Comparison of ENCODE assay signal across 1 cellular context in the genomic region with DNA sequence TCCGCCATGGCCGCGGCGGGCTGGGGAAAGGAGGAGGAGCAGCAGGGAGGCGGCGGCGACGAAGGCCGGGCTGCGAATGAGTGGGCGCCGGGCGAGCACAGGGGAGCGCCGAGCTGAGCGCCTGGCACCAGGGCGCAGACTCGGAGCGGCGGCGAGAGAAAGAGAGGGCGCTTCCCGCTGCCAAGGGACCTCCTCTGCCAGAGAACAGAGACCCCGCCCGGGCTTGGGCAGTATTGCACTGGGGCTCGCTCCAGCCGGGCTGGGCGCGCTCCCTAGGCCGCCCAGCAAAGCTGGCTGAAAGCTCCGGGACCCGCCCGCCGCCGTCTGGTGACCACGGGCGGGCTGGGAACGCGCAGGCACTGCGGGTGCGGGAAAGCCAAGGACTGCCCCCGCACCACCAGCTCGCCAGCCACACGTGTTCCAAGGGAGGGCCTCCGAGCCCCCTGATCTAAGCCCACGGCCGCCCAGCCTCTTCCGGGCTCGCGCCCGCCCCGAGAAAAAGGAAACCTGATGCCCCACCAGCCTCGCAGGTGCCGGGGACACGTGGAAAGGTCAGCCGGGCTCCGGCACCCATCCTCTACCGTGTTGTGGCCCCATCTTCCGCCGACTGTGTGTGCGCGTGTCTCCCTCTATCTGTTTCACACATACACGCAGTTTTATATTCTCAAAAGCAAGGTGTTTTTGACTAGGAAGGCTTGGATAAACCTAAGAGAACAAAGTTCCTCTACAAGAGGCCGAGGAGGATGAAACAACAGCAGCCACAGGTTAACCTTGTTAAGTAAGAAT.
A peak's percentile ranks its signal among the peaks of the same experiment; 100 is the strongest.
TF ChIP-seq lines count a peak whose summit lies in the region.

A gene (minus strand): TSS at position 140 of the 786 bp plus-strand sequence. CDS start 132 bp downstream, at position 8.

TF ChIP-seq in HepG2, 621 proteins besides CTCF, POLR2A, EP300 and RAD21 (continued from another document and continues in another):
- TF ChIP-seq IRF2 (CRISPR knock-in tag; IDR thresholded peaks at IDR 0.05) = peak; percentile 71; the same call in 1 of the 2 replicates
- TF ChIP-seq NFIB (CRISPR knock-in tag; IDR thresholded peaks at IDR 0.05; ENCODE audit: borderline replicate concordance) = no peak
- peak; percentile 85 for TF ChIP-seq RXRA (CRISPR knock-in tag; IDR thresholded peaks at IDR 0.05)
- TF ChIP-seq TRIM24 (CRISPR knock-in tag; IDR thresholded peaks at IDR 0.05) = no peak
- no peak for TF ChIP-seq TGIF2 (CRISPR knock-in tag; IDR thresholded peaks at IDR 0.05)
- peak; percentile 68; the same call in 1 of the 2 replicates for TF ChIP-seq ZBTB1 (CRISPR knock-in tag; IDR thresholded peaks at IDR 0.05; ENCODE audit: borderline replicate concordance)
- TF ChIP-seq ZNF446 (CRISPR knock-in tag; IDR thresholded peaks at IDR 0.05) = no peak
- peak in 1 of 2 experiments; percentile 91; a peak in 2 of 4 replicates for TF ChIP-seq KLF16 (CRISPR knock-in tag; IDR thresholded peaks at IDR 0.05)
- TF ChIP-seq ZSCAN25 (CRISPR knock-in tag; IDR thresholded peaks at IDR 0.05) = no peak; the same call in 1 of the 2 replicates
- peak; percentile 47; the same call in 1 of the 2 replicates for TF ChIP-seq BCL6 (CRISPR knock-in tag; IDR thresholded peaks at IDR 0.05)
- no peak for TF ChIP-seq NFE2 (CRISPR knock-in tag; IDR thresholded peaks at IDR 0.05)
- TF ChIP-seq ETV6 (CRISPR knock-in tag; conservative IDR thresholded peaks at IDR 0.05) = no peak
- TF ChIP-seq, protein P1, sequence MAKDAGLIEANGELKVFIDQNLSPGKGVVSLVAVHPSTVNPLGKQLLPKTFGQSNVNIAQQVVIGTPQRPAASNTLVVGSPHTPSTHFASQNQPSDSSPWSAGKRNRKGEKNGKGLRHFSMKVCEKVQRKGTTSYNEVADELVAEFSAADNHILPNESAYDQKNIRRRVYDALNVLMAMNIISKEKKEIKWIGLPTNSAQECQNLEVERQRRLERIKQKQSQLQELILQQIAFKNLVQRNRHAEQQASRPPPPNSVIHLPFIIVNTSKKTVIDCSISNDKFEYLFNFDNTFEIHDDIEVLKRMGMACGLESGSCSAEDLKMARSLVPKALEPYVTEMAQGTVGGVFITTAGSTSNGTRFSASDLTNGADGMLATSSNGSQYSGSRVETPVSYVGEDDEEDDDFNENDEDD (CRISPR knock-in tag; IDR thresholded peaks at IDR 0.05; ENCODE audit: borderline replicate concordance) = peak; percentile 78; the same call in 1 of the 2 replicates
- TF ChIP-seq ZNF879 (CRISPR knock-in tag; IDR thresholded peaks at IDR 0.05) = 0 out of 2 replicates have a peak, but pooled peaks have one; percentile 51
- TF ChIP-seq ZFP1 (CRISPR knock-in tag; IDR thresholded peaks at IDR 0.05) = peak; percentile 86
- peak; percentile 14; the same call in 1 of the 2 replicates for TF ChIP-seq ZNF12 (CRISPR knock-in tag; IDR thresholded peaks at IDR 0.05)
- peak; percentile 86; the same call in 1 of the 2 replicates for TF ChIP-seq ZMAT3 (CRISPR knock-in tag; conservative IDR thresholded peaks at IDR 0.05)
- peak; percentile 84 for TF ChIP-seq KMT2A (CRISPR knock-in tag; IDR thresholded peaks at IDR 0.05)
- TF ChIP-seq ZSCAN29 (CRISPR knock-in tag; conservative IDR thresholded peaks at IDR 0.05) = peak; percentile 48; the same call in 1 of the 2 replicates
- TF ChIP-seq RFX3 (CRISPR knock-in tag; IDR thresholded peaks at IDR 0.05) = no peak
- TF ChIP-seq, protein P2, sequence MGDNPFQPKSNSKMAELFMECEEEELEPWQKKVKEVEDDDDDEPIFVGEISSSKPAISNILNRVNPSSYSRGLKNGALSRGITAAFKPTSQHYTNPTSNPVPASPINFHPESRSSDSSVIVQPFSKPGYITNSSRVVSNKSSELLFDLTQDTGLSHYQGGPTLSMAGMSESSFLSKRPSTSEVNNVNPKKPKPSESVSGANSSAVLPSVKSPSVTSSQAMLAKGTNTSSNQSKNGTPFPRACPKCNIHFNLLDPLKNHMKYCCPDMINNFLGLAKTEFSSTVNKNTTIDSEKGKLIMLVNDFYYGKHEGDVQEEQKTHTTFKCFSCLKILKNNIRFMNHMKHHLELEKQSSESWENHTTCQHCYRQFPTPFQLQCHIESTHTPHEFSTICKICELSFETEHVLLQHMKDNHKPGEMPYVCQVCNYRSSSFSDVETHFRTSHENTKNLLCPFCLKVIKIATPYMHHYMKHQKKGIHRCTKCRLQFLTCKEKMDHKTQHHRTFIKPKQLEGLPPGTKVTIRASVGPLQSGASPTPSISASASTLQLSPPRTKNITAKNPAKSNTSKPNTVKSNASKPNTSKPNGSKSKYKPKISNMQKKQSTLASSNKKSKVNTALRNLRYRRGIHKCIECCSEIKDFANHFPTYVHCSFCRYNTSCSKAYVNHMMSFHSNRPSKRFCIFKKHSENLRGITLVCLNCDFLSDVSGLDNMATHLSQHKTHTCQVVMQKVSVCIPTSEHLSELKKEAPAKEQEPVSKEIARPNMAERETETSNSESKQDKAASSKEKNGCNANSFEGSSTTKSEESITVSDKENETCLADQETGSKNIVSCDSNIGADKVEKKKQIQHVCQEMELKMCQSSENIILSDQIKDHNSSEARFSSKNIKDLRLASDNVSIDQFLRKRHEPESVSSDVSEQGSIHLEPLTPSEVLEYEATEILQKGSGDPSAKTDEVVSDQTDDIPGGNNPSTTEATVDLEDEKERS (CRISPR knock-in tag; IDR thresholded peaks at IDR 0.05) = peak; percentile 93
- TF ChIP-seq PCBP2 (optimal IDR thresholded peaks at IDR 0.05; ENCODE audit: low read depth, low read length, poor library complexity, severe bottlenecking) = no peak
- peak; percentile 70; the same call in 1 of the 2 replicates for TF ChIP-seq MEIS1 (CRISPR knock-in tag; IDR thresholded peaks at IDR 0.05; ENCODE audit: borderline replicate concordance)
- TF ChIP-seq SNAPC2 (CRISPR knock-in tag; IDR thresholded peaks at IDR 0.05) = peak; percentile 69; the same call in 1 of the 2 replicates
- TF ChIP-seq, protein P3, sequence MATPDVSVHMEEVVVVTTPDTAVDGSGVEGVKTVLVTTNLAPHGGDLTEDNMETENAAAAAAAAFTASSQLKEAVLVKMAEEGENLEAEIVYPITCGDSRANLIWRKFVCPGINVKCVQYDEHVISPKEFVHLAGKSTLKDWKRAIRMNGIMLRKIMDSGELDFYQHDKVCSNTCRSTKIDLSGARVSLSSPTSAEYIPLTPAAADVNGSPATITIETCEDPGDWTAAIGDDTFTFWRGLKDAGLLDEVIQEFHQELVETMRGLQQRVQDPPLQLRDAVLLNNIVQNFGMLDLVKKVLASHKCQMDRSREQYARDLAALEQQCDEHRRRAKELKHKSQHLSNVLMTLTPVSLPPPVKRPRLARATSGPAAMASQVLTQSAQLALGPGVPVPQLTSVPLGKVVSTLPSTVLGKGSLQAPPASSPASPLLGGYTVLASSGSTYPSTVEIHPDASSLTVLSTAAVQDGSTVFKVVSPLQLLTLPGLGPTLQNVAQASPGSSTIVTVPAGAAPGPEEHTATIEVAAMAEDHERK (CRISPR knock-in tag; IDR thresholded peaks at IDR 0.05; ENCODE audit: low read depth) = no peak
- peak; percentile 56; the same call in 1 of the 2 replicates for TF ChIP-seq SIN3A (IDR thresholded peaks at IDR 0.05; ENCODE audit: borderline replicate concordance, low read depth, low read length)
- no peak for TF ChIP-seq ZBTB3 (CRISPR knock-in tag; IDR thresholded peaks at IDR 0.05; ENCODE audit: borderline replicate concordance, low read depth)
- peak; percentile 84 for TF ChIP-seq RBM39 (IDR thresholded peaks at IDR 0.05; ENCODE audit: low read depth, low read length, poor library complexity, severe bottlenecking)
- TF ChIP-seq HNRNPL (IDR thresholded peaks at IDR 0.05; ENCODE audit: low read depth, low read length) = peak; percentile 93
- TF ChIP-seq, protein P4, sequence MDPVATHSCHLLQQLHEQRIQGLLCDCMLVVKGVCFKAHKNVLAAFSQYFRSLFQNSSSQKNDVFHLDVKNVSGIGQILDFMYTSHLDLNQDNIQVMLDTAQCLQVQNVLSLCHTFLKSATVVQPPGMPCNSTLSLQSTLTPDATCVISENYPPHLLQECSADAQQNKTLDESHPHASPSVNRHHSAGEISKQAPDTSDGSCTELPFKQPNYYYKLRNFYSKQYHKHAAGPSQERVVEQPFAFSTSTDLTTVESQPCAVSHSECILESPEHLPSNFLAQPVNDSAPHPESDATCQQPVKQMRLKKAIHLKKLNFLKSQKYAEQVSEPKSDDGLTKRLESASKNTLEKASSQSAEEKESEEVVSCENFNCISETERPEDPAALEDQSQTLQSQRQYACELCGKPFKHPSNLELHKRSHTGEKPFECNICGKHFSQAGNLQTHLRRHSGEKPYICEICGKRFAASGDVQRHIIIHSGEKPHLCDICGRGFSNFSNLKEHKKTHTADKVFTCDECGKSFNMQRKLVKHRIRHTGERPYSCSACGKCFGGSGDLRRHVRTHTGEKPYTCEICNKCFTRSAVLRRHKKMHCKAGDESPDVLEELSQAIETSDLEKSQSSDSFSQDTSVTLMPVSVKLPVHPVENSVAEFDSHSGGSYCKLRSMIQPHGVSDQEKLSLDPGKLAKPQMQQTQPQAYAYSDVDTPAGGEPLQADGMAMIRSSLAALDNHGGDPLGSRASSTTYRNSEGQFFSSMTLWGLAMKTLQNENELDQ (CRISPR knock-in tag; IDR thresholded peaks at IDR 0.05; ENCODE audit: borderline replicate concordance) = no peak
- TF ChIP-seq PITX1 (CRISPR knock-in tag; IDR thresholded peaks at IDR 0.05) = peak; percentile 84
- no peak for TF ChIP-seq SRSF4 (IDR thresholded peaks at IDR 0.05; ENCODE audit: low read depth, low read length, poor library complexity, severe bottlenecking)
- no peak for TF ChIP-seq POLR2AphosphoS2 (IDR thresholded peaks at IDR 0.05; ENCODE audit: low read depth, low read length)
- TF ChIP-seq ZNF225 (CRISPR knock-in tag; IDR thresholded peaks at IDR 0.05) = no peak; the same call in 1 of the 2 replicates
- TF ChIP-seq, protein P5, sequence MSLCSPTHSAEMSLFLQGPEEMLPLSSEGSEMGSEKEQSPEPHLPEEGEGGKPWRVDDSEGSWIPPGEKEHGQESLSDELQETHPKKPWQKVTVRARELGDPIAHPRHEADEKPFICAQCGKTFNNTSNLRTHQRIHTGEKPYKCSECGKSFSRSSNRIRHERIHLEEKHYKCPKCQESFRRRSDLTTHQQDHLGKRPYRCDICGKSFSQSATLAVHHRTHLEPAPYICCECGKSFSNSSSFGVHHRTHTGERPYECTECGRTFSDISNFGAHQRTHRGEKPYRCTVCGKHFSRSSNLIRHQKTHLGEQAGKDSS (CRISPR knock-in tag; IDR thresholded peaks at IDR 0.05; ENCODE audit: borderline replicate concordance, low read depth) = no peak
- peak; percentile 77; the same call in 1 of the 2 replicates for TF ChIP-seq ZNF839 (CRISPR knock-in tag; IDR thresholded peaks at IDR 0.05; ENCODE audit: borderline replicate concordance)
- TF ChIP-seq RFX5 (IDR thresholded peaks at IDR 0.05; ENCODE audit: low read depth, low read length) = no peak
- no peak for TF ChIP-seq PRPF4 (IDR thresholded peaks at IDR 0.05; ENCODE audit: low read depth, low read length, poor library complexity, severe bottlenecking)
- 0 out of 2 replicates have a peak, but pooled peaks have one; percentile 47 for TF ChIP-seq GZF1 (CRISPR knock-in tag; IDR thresholded peaks at IDR 0.05)
- peak; percentile 87 for TF ChIP-seq ZNF878 (CRISPR knock-in tag; IDR thresholded peaks at IDR 0.05)
- peak; percentile 59; the same call in 1 of the 2 replicates for TF ChIP-seq SOX5 (CRISPR knock-in tag; IDR thresholded peaks at IDR 0.05; ENCODE audit: borderline replicate concordance)
- no peak for TF ChIP-seq NONO (IDR thresholded peaks at IDR 0.05)
- TF ChIP-seq NONO (CRISPR knock-in tag; conservative IDR thresholded peaks at IDR 0.05) = peak; percentile 83
- TF ChIP-seq, protein P6, sequence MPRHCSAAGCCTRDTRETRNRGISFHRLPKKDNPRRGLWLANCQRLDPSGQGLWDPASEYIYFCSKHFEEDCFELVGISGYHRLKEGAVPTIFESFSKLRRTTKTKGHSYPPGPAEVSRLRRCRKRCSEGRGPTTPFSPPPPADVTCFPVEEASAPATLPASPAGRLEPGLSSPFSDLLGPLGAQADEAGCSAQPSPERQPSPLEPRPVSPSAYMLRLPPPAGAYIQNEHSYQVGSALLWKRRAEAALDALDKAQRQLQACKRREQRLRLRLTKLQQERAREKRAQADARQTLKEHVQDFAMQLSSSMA (CRISPR knock-in tag; IDR thresholded peaks at IDR 0.05) = peak; percentile 27; the same call in 1 of the 2 replicates
- no peak for TF ChIP-seq XBP1 (CRISPR knock-in tag; IDR thresholded peaks at IDR 0.05)
- no peak for TF ChIP-seq SUZ12 (IDR thresholded peaks at IDR 0.05; ENCODE audit: low read depth, low read length)
- TF ChIP-seq, protein P7, sequence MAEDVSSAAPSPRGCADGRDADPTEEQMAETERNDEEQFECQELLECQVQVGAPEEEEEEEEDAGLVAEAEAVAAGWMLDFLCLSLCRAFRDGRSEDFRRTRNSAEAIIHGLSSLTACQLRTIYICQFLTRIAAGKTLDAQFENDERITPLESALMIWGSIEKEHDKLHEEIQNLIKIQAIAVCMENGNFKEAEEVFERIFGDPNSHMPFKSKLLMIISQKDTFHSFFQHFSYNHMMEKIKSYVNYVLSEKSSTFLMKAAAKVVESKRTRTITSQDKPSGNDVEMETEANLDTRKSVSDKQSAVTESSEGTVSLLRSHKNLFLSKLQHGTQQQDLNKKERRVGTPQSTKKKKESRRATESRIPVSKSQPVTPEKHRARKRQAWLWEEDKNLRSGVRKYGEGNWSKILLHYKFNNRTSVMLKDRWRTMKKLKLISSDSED (CRISPR knock-in tag; IDR thresholded peaks at IDR 0.05) = no peak
- TF ChIP-seq SAP130 (CRISPR knock-in tag; IDR thresholded peaks at IDR 0.05; ENCODE audit: low read depth) = peak; percentile 77
- peak; percentile 89; the same call in 1 of the 2 replicates for TF ChIP-seq NFKB2 (CRISPR knock-in tag; IDR thresholded peaks at IDR 0.05; ENCODE audit: borderline replicate concordance)
